In genomic region chr4:10808591-10808990, GRCh38 we compare ENCODE assay signal across 17 cellular contexts.
DNase-seq lines count a peak whose midpoint lies in the region; ATAC-seq and TF ChIP-seq lines count a peak whose summit lies in the region.
"Had no signal": no experiment of that assay in that cellular context is flagged by ENCODE, and none has a peak within 500 bp of the region (broad histone marks: within the 10 kb centered on the region; RNA-seq: fewer than 3 reads in every experiment).

No MANE protein-coding gene starts in this region.

- no peaks in the 10 kb centered on the region for H3K27me3 ChIP-seq in right atrium auricular region
- H3K27me3 ChIP-seq in thoracic aorta (replicated peaks; ENCODE audit: insufficient read depth): no peaks in the 10 kb centered on the region
- H3K27me3 ChIP-seq: upper lobe of left lung had no signal

- H3K4me1 ChIP-seq in right atrium auricular region: no peaks in the 10 kb centered on the region
- peaks cover 9 to 18% of the 10 kb centered on the region in 2 donors for H3K4me1 ChIP-seq in thoracic aorta (ENCODE audit: control insufficient read depth in 1 of 2, low read depth in 2 of 2)
- H3K4me1 ChIP-seq: upper lobe of left lung had no signal

- ATAC-seq in Right ventricle myocardium inferior: peak; percentile 13
- no peak for ATAC-seq in thoracic aorta (ENCODE audit: insufficient number of reproducible peaks, low FRiP score, low read depth)
- no peak for ATAC-seq in GM21619 (IDR thresholded peaks at IDR 0.05; ENCODE audit: unreplicated experiment)
- ATAC-seq: WTC11 had no signal

- peaks cover 0 to 4% of the 10 kb centered on the region in 2 donors for H3K9me3 ChIP-seq in right atrium auricular region
- no peaks in the 10 kb centered on the region for H3K9me3 ChIP-seq in thoracic aorta
- H3K9me3 ChIP-seq: SK-N-SH, upper lobe of left lung had no signal

- intact Hi-C loops in Right ventricle myocardium inferior (cut with DNase I) (no loop called here), lower leg skin (cut with DNase I; ENCODE audit: low total_unique reads) (no loop called here)

- TF ChIP-seq POLR2A in lower leg skin (IDR thresholded peaks at IDR 0.05): no peak

- DNase-seq in Right ventricle myocardium inferior (ENCODE audit: missing footprints): no peak
- no peak for DNase-seq in right atrium auricular region (ENCODE audit: low spot score)
- DNase-seq in astrocyte of the hippocampus (ENCODE audit: low read depth, low spot score): peak; percentile 96
- peak; percentile 36 to 60 for DNase-seq in hippocampal formation (lab: John Stamatoyannopoulos, UW)
- peak; percentile 27 for DNase-seq in thoracic aorta (ENCODE audit: low spot score)
- DNase-seq in GOT3 (lab: John Stamatoyannopoulos, UW): no peak
- no peak for DNase-seq in lower leg skin (ENCODE audit: low spot score in 2 of 2)
- DNase-seq: activated CD8-positive, alpha-beta memory T cell treated with anti-CD3 and anti-CD28 coated beads, Interleukin-2, amount 50 U/mL, for 48 hours; activated naive CD8-positive, alpha-beta T cell treated with anti-CD3 and anti-CD28 coated beads, Interleukin-2, amount 10 ng/mL, durations not matched to agents 7 days and 5 days; Calu3; effector CD4-positive, alpha-beta T cell; glutamatergic neuron; SK-N-SH; upper lobe of left lung had no signal

- no peak for TF ChIP-seq CTCF in right atrium auricular region (IDR thresholded peaks at IDR 0.05)
- TF ChIP-seq CTCF in thoracic aorta (IDR thresholded peaks at IDR 0.05): no peak
- TF ChIP-seq CTCF in lower leg skin (IDR thresholded peaks at IDR 0.05): no peak

- H3K4me3 ChIP-seq in right atrium auricular region: no peak overlapping the region
- H3K4me3 ChIP-seq in thoracic aorta: no peak overlapping the region
- no peak overlapping the region for H3K4me3 ChIP-seq in lower leg skin (ENCODE audit: low read depth, poor library complexity, severe bottlenecking)
- H3K4me3 ChIP-seq: upper lobe of left lung had no signal

- H3K36me3 ChIP-seq in right atrium auricular region: no peaks in the 10 kb centered on the region
- no peaks in the 10 kb centered on the region for H3K36me3 ChIP-seq in thoracic aorta
- H3K36me3 ChIP-seq: upper lobe of left lung had no signal

- H3K27ac ChIP-seq in right atrium auricular region: no peak overlapping the region
- H3K27ac ChIP-seq in thoracic aorta: no peak overlapping the region
- H3K27ac ChIP-seq: KMS-11, upper lobe of left lung had no signal

Comparison
In these comparisons a context has a peak if more than half of its experiments do, and no peak if none do; other contexts are left out.
1. DNase-seq: peak in astrocyte of the hippocampus (single experiment), hippocampal formation (2 of 2) and thoracic aorta (single experiment); none in Right ventricle myocardium inferior (single experiment), right atrium auricular region (single experiment), GOT3 (single experiment) and lower leg skin (0 of 2).